Comparison of ENCODE assay signal across 1 cellular context in the genomic region with DNA sequence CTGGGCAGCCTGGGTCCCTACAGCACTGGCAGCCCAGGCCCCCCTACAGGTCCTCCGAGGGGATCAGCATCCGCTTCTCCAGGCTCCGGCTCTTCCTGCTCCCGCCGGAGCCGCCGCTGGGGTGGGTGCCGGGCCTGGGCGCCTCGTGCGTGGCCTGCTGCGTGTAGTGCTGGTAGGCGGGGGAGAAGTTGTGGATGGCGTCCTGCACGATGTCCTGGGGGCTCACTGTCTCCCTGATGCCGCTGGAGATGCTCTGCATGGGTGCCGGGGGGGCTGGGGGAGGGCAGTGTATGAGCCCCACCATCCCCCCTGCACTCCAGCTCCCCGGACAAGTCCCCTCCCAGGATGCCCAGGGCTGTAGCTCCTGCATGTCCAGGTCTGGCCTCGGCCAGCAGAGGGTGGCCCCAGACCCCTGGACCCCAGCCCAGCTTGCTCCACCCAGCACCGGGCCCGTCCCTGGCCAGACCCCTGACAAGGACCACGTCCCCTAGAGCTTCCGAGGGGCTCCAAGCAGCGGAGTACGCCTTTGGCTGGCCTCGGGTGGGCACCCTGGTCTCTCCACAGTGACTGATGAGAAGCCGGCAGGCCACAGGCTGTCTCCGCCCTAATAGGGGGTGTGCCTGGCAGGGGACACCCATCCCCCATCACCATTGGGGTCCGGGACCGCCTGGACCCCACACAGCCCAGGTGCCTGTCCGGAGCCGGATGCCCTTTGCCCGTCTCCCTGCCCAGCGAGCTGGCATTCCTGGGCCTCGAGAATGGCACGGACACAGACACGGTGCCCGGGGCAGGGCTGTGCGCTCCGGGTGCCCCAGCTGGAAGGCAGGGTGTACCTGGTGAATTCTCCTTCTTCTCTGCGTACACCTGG.
TF ChIP-seq lines count a peak whose summit lies in the region.

No MANE protein-coding gene starts in this region.

TF ChIP-seq in IMR-90, 13 proteins besides CTCF, POLR2A, EP300 and RAD21:
- no peak for TF ChIP-seq NFE2L2 (IDR thresholded peaks at IDR 0.05; ENCODE audit: low read depth, low read length)
- TF ChIP-seq MAZ (IDR thresholded peaks at IDR 0.05; ENCODE audit: borderline replicate concordance, low read depth, low read length), result no peak
- no peak for TF ChIP-seq RCOR1 (IDR thresholded peaks at IDR 0.05; ENCODE audit: insufficient replicate concordance, low read length)
- TF ChIP-seq MXI1 (IDR thresholded peaks at IDR 0.05; ENCODE audit: borderline replicate concordance, low read depth, low read length), result no peak
- TF ChIP-seq, protein P1, sequence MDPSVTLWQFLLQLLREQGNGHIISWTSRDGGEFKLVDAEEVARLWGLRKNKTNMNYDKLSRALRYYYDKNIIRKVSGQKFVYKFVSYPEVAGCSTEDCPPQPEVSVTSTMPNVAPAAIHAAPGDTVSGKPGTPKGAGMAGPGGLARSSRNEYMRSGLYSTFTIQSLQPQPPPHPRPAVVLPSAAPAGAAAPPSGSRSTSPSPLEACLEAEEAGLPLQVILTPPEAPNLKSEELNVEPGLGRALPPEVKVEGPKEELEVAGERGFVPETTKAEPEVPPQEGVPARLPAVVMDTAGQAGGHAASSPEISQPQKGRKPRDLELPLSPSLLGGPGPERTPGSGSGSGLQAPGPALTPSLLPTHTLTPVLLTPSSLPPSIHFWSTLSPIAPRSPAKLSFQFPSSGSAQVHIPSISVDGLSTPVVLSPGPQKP (IDR thresholded peaks at IDR 0.05; ENCODE audit: borderline replicate concordance, low read depth, low read length), result no peak
- TF ChIP-seq SMC3 (IDR thresholded peaks at IDR 0.05; ENCODE audit: low read depth, low read length), result no peak
